Comparison of ENCODE assay signal across 1 cellular context in the genomic region with DNA sequence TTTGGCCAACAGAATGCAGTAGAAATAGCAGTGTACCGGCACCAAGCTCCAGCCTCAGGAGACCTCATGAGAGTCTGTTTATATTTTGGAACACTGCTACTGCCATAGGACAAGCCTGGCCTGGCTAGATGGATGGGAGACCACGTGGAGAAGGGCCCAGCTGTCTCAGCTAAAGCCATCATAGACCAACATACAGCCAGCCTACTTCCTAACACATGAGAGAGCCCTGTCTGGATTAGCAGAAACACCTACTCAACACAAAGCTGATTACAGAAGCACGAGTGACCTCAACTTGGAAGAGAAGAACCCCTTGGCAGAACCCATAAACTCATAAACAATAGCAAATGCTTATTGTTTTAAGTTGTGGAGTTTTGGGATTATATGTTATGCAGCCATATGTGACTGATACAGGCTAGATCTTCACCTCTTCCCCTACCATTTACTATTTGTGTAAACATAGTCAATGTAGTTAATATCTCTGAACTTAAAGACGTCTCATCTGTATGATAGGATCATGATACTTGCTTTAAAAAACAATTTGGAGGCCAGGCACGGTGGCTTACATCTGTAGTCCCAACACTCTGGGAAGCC.
TF ChIP-seq lines count a peak whose summit lies in the region.

No MANE protein-coding gene starts in this region.

TF ChIP-seq in SK-N-SH treated with all-trans-retinoic acid at 6 μM for 48 hours, 23 proteins besides CTCF, POLR2A, EP300 and RAD21 (continued from another document):
- TF ChIP-seq POU6F1 (CRISPR knock-in tag; IDR thresholded peaks at IDR 0.05; ENCODE audit: borderline replicate concordance, low read depth) (no peak), ZFP3 (CRISPR knock-in tag; IDR thresholded peaks at IDR 0.05) (no peak), TCF4 (CRISPR knock-in tag; IDR thresholded peaks at IDR 0.05; ENCODE audit: borderline replicate concordance) (no peak), ZFP30 (CRISPR knock-in tag; IDR thresholded peaks at IDR 0.05) (no peak), ZNF8 (CRISPR knock-in tag; IDR thresholded peaks at IDR 0.05) (no peak), ISL1 (CRISPR knock-in tag; IDR thresholded peaks at IDR 0.05) (no peak), RARB (CRISPR knock-in tag; IDR thresholded peaks at IDR 0.05) (no peak), OSR1 (CRISPR knock-in tag; IDR thresholded peaks at IDR 0.05) (no peak), TOX (CRISPR knock-in tag; IDR thresholded peaks at IDR 0.05; ENCODE audit: borderline replicate concordance) (no peak), ZC3H10 (CRISPR knock-in tag; IDR thresholded peaks at IDR 0.05) (no peak), PPARA (CRISPR knock-in tag; IDR thresholded peaks at IDR 0.05; ENCODE audit: borderline replicate concordance) (no peak)
- TF ChIP-seq, protein P1, sequence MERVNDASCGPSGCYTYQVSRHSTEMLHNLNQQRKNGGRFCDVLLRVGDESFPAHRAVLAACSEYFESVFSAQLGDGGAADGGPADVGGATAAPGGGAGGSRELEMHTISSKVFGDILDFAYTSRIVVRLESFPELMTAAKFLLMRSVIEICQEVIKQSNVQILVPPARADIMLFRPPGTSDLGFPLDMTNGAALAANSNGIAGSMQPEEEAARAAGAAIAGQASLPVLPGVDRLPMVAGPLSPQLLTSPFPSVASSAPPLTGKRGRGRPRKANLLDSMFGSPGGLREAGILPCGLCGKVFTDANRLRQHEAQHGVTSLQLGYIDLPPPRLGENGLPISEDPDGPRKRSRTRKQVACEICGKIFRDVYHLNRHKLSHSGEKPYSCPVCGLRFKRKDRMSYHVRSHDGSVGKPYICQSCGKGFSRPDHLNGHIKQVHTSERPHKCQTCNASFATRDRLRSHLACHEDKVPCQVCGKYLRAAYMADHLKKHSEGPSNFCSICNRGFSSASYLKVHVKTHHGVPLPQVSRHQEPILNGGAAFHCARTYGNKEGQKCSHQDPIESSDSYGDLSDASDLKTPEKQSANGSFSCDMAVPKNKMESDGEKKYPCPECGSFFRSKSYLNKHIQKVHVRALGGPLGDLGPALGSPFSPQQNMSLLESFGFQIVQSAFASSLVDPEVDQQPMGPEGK (CRISPR knock-in tag; IDR thresholded peaks at IDR 0.05; ENCODE audit: borderline replicate concordance): no peak
- TF ChIP-seq, protein P2, sequence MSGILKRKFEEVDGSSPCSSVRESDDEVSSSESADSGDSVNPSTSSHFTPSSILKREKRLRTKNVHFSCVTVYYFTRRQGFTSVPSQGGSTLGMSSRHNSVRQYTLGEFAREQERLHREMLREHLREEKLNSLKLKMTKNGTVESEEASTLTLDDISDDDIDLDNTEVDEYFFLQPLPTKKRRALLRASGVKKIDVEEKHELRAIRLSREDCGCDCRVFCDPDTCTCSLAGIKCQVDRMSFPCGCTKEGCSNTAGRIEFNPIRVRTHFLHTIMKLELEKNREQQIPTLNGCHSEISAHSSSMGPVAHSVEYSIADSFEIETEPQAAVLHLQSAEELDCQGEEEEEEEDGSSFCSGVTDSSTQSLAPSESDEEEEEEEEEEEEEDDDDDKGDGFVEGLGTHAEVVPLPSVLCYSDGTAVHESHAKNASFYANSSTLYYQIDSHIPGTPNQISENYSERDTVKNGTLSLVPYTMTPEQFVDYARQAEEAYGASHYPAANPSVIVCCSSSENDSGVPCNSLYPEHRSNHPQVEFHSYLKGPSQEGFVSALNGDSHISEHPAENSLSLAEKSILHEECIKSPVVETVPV (CRISPR knock-in tag; IDR thresholded peaks at IDR 0.05): no peak
- TF ChIP-seq, protein P3, sequence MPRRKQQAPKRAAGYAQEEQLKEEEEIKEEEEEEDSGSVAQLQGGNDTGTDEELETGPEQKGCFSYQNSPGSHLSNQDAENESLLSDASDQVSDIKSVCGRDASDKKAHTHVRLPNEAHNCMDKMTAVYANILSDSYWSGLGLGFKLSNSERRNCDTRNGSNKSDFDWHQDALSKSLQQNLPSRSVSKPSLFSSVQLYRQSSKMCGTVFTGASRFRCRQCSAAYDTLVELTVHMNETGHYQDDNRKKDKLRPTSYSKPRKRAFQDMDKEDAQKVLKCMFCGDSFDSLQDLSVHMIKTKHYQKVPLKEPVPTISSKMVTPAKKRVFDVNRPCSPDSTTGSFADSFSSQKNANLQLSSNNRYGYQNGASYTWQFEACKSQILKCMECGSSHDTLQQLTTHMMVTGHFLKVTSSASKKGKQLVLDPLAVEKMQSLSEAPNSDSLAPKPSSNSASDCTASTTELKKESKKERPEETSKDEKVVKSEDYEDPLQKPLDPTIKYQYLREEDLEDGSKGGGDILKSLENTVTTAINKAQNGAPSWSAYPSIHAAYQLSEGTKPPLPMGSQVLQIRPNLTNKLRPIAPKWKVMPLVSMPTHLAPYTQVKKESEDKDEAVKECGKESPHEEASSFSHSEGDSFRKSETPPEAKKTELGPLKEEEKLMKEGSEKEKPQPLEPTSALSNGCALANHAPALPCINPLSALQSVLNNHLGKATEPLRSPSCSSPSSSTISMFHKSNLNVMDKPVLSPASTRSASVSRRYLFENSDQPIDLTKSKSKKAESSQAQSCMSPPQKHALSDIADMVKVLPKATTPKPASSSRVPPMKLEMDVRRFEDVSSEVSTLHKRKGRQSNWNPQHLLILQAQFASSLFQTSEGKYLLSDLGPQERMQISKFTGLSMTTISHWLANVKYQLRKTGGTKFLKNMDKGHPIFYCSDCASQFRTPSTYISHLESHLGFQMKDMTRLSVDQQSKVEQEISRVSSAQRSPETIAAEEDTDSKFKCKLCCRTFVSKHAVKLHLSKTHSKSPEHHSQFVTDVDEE (CRISPR knock-in tag; IDR thresholded peaks at IDR 0.05): no peak
